Comparison of ENCODE assay signal across 12 cellular contexts in the genomic region with DNA sequence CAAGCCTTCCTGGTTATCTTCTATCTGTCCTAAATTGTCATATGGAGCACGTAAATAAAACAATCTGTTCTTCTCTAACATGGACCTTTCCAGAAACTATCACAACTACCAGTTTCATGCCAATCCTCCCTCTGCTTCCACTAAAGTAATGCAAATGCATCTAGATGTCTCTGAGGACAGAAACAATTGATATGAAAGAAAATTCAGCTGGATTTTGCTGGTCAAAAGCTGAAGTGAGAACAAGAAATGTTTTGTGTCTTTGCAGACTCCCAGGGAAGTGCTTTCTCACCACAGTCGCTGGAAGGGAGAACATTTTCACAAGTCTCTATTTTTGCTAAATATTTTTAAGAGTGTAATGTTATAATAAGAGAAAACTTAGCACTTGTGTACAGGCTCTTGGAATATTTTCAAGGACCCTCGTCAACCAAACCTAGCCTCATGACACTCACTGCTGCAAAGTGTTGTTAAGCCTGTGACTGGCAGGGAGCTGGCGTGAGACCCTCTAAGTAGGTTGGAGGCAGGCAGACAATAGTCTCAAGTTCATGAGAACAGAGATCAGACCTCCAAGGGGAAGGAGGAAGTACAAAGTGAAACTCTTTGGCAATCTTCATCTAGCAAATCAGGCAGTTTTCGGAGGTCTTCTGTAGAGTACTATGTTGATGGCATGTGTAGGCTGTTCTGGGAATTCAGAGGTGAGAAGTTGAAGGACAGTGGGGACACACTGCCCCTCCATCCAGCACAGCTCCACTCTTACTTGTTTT. TPM values are rescaled to one million over a fixed set of nuclear protein-coding genes. Genes with fewer than 3 reads are reported as not detected.
A peak's percentile ranks its signal among the peaks of the same experiment; 100 is the strongest.
DNase-seq lines count a peak whose midpoint lies in the region; ATAC-seq and TF ChIP-seq lines count a peak whose summit lies in the region.
"Had no signal": no experiment of that assay in that cellular context is flagged by ENCODE, and none has a peak within 500 bp of the region (broad histone marks: within the 10 kb centered on the region; RNA-seq: fewer than 3 reads in every experiment).

No MANE protein-coding gene starts in this region.

- no peaks in the 10 kb centered on the region for H3K36me3 ChIP-seq in BLaER1
- H3K36me3 ChIP-seq in MG63 = no peaks in the 10 kb centered on the region

- H3K27me3 ChIP-seq in BLaER1 = no peaks in the 10 kb centered on the region
- H3K27me3 ChIP-seq in right cardiac atrium (ENCODE audit: control insufficient read depth, insufficient read depth) = no peaks in the 10 kb centered on the region
- no peaks in the 10 kb centered on the region for H3K27me3 ChIP-seq in MG63

- H4K20me1 ChIP-seq in BLaER1 = no peaks in the 10 kb centered on the region

- no peak overlapping the region for H3K9ac ChIP-seq in BLaER1

- H3K9me3 ChIP-seq in BLaER1 = no peaks in the 10 kb centered on the region
- no peaks in the 10 kb centered on the region for H3K9me3 ChIP-seq in right cardiac atrium (ENCODE audit: control insufficient read depth, low read length)
- no peaks in the 10 kb centered on the region for H3K9me3 ChIP-seq in MG63

- ATAC-seq in GM19438 (IDR thresholded peaks at IDR 0.05; ENCODE audit: low read depth, unreplicated experiment) (peak; percentile 46), right cardiac atrium (peak; percentile 17 to 32)

- no peak for TF ChIP-seq POLR2A in NB4 (IDR thresholded peaks at IDR 0.05; ENCODE audit: extremely low read depth, insufficient read length)

- 33% methylated on average over 5 of the region's 5 CpGs for WGBS in right cardiac atrium

- H3K27ac ChIP-seq in BLaER1 (no peak overlapping the region), right cardiac atrium (ENCODE audit: low read length) (no peak overlapping the region)
- H3K27ac ChIP-seq: epithelial cell of prostate had no signal

- H3K4me1 ChIP-seq in BLaER1 (peaks cover 18% of the 10 kb centered on the region), right cardiac atrium (ENCODE audit: control insufficient read depth, insufficient read depth, low read length) (no peaks in the 10 kb centered on the region)

- intact Hi-C loops in right cardiac atrium (cut with DNase I) = loop anchor here in 3 of 4 donors (5.0 to 10.0 kb wide), 7 partner anchors 132 to 502 kb away; a partner anchor contains a TSS

- DNase-seq in NB4 (ENCODE audit: low read depth) (peak; percentile 64), right cardiac atrium (no peak), NCI-H446 treated with DMSO at 0.1 percent for 48 hours (lab: John Stamatoyannopoulos, UW) (no peak), HuH-7.5 (ENCODE audit: low spot score) (no peak), MG63 (no peak), SW 1271 (lab: John Stamatoyannopoulos, UW) (no peak)
- DNase-seq: COR-L47, NCI-H2029 treated with DMSO at 0.1 percent for 48 hours had no signal

- no peak for TF ChIP-seq CTCF in NB4 (IDR thresholded peaks at IDR 0.05; ENCODE audit: low read depth, low read length)

- peak overlapping the region; percentile 51 for H3K4me2 ChIP-seq in BLaER1

- H3K4me3 ChIP-seq in BLaER1 (no peak overlapping the region), NB4 (ENCODE audit: low read depth, low read length) (no peak overlapping the region), right cardiac atrium (ENCODE audit: low read length) (no peak overlapping the region), MG63 (no peak overlapping the region)

RNA-seq across cellular contexts. Expression of a gene that starts 38.8 kb away (rescaled TPM):
- total RNA-seq in right cardiac atrium = not detected
- polyA plus RNA-seq in right cardiac atrium = not detected
- not detected in 2 replicates for total RNA-seq in MG63 (2014; rRNA removed; shearing (Covaris generic); ENCODE audit: low replicate concordance)
- total RNA-seq: myocyte had no signal

RNA-seq across cellular contexts. Expression of a gene that starts 42.0 kb away (rescaled TPM):
- 10 to 100 TPM; 30.0 to 34.9 (median 31.3) TPM for total RNA-seq in right cardiac atrium
- 37.3 TPM for polyA plus RNA-seq in right cardiac atrium
- 55.3 and 61.7 TPM in 2 replicates for total RNA-seq in MG63 (2014; rRNA removed; shearing (Covaris generic); ENCODE audit: low replicate concordance)
